ENCODE assay signal across 8 cellular contexts in genomic region chr14:88189040-88189839, GRCh38.
DNase-seq lines count a peak whose midpoint lies in the region; ATAC-seq, FAIRE-seq and TF ChIP-seq lines count a peak whose summit lies in the region.

No MANE protein-coding gene starts in this region.

- H3K79me2 ChIP-seq in SU-DHL-6 (ENCODE audit: insufficient read depth, low read length): no peaks in the 10 kb centered on the region

- no peaks in the 10 kb centered on the region for H4K20me1 ChIP-seq in SU-DHL-6 (ENCODE audit: low read depth, low read length)

- no peak overlapping the region for H2AFZ ChIP-seq in SU-DHL-6 (ENCODE audit: low read depth, low read length, severe bottlenecking)

- H3K9me2 ChIP-seq in SU-DHL-6 (replicated peaks; ENCODE audit: insufficient read depth, low read length): no peaks in the 10 kb centered on the region

- no peaks in the 10 kb centered on the region for H3K36me3 ChIP-seq in SU-DHL-6 (ENCODE audit: low read length)
- no peaks in the 10 kb centered on the region for H3K36me3 ChIP-seq in bronchial epithelial cell (ENCODE audit: control insufficient read depth, insufficient read depth, low read length)

- H3K4me3 ChIP-seq in SU-DHL-6 (ENCODE audit: insufficient read depth, low read length, poor library complexity, severe bottlenecking) (no peak overlapping the region), bronchial epithelial cell (ENCODE audit: low read depth, low read length) (no peak overlapping the region)

- H3K4me2 ChIP-seq in SU-DHL-6 (ENCODE audit: low read depth, low read length, poor library complexity, severe bottlenecking): no peak overlapping the region

- FAIRE-seq in bronchial epithelial cell (lab: Jason Lieb, UNC): no peak

- H3K9me3 ChIP-seq in SU-DHL-6 (ENCODE audit: insufficient read depth, low read length): no peaks in the 10 kb centered on the region

- no peaks in the 10 kb centered on the region for H3K27me3 ChIP-seq in SU-DHL-6 (ENCODE audit: low read length)
- H3K27me3 ChIP-seq in bronchial epithelial cell (ENCODE audit: control insufficient read depth, insufficient read depth, low read length): no peaks in the 10 kb centered on the region

- no peak overlapping the region for H3K27ac ChIP-seq in SU-DHL-6 (ENCODE audit: low read depth, low read length)

- no peaks in the 10 kb centered on the region for H3F3A ChIP-seq in SU-DHL-6 (ENCODE audit: insufficient read depth)

- DNase-seq in activated T-cell treated with anti-CD3 and anti-CD28 coated beads for 24 hours (ENCODE audit: low read depth): peak; percentile 36
- DNase-seq in activated T-cell treated with anti-CD3 and anti-CD28 coated beads, Interleukin-2, amount 50 U/mL, for 1 hour: no peak
- DNase-seq in NCI-H1092 treated with DMSO at 0.1 percent for 48 hours (lab: John Stamatoyannopoulos, UW): peak; percentile 89
- peak; percentile 90 for DNase-seq in bronchial epithelial cell (ENCODE audit: low read depth)
- DNase-seq in iris pigment epithelial cell (ENCODE audit: low read depth): peak; percentile 88
- peak; percentile 30 for DNase-seq in stimulated activated CD4-positive, alpha-beta T cell treated with anti-CD3 and anti-CD28 coated beads, Interleukin-12 subunit alpha, Interleukin-12 subunit beta, amount 100 ng/mL, for 4 hours

- H3K9ac ChIP-seq in SU-DHL-6 (ENCODE audit: low read length): no peak overlapping the region

- TF ChIP-seq CTCF in SU-DHL-6 (IDR thresholded peaks at IDR 0.05; ENCODE audit: insufficient read depth, low read length, poor library complexity, severe bottlenecking): peak; percentile 55
- peak; percentile 80 for TF ChIP-seq CTCF in bronchial epithelial cell (IDR thresholded peaks at IDR 0.05; ENCODE audit: insufficient read depth, low read length, severe bottlenecking)

- peak; percentile 70 for ATAC-seq in HG02571 (IDR thresholded peaks at IDR 0.05; ENCODE audit: unreplicated experiment)
